Comparison of ENCODE assay signal across 8 cellular contexts in genomic region chr19:30802424-30803013, GRCh38.
"Had no signal": no experiment of that assay in that cellular context is flagged by ENCODE, and none has a peak within 500 bp of the region (broad histone marks: within the 10 kb centered on the region; RNA-seq: fewer than 3 reads in every experiment).

No MANE protein-coding gene starts in this region.

- H3K9me3 ChIP-seq: HAP-1 had no signal

- H3K9ac ChIP-seq: GM23248 had no signal

- FAIRE-seq: HTR-8/SVneo had no signal

- DNase-seq: GM23248, GOT3, H7, IMR-90, KG1 had no signal

- H3K36me3 ChIP-seq: HAP-1 had no signal

- H2AFZ ChIP-seq: GM23248 had no signal

- H3K4me3 ChIP-seq: GM23248, HAP-1 had no signal

- H3K27ac ChIP-seq: GM23248 had no signal

- ATAC-seq: HCT116 had no signal
